In genomic region chr16:23068337-23068736, GRCh38 we compare ENCODE assay signal across 29 cellular contexts.
"Had no signal": no experiment of that assay in that cellular context is flagged by ENCODE, and none has a peak within 500 bp of the region (broad histone marks: within the 10 kb centered on the region; RNA-seq: fewer than 3 reads in every experiment).

No MANE protein-coding gene starts in this region.

- H3K9me3 ChIP-seq: colonic mucosa, esophagus muscularis mucosa, esophagus squamous epithelium, gastrocnemius medialis, gastroesophageal sphincter, heart left ventricle, heart right ventricle had no signal

- H3K4me1 Mint-ChIP-seq: endodermal cell had no signal

- ATAC-seq: effector memory CD8-positive, alpha-beta T cell; esophagus mucosa; foreskin keratinocyte; gastrocnemius medialis; gastroesophageal sphincter; heart left ventricle; heart right ventricle had no signal

- DNase-seq: colonic mucosa; cortex of kidney; dermis blood vessel endothelial cell; dorsolateral prefrontal cortex; effector CD4-positive, alpha-beta T cell; effector CD8-positive, alpha-beta T cell; effector memory CD4-positive, alpha-beta T cell; effector memory CD8-positive, alpha-beta T cell; endodermal cell; erythroblast; esophagus squamous epithelium; foreskin fibroblast; foreskin keratinocyte; foreskin melanocyte; gastrocnemius medialis; glutamatergic neuron; head of caudate nucleus; heart left ventricle; heart right ventricle had no signal

- FAIRE-seq: colon, endometrium, endothelial cell of umbilical vein, frontal cortex had no signal

- H3K4me1 ChIP-seq: colonic mucosa had no signal

- H3K27ac Mint-ChIP-seq: dendritic cell treated with granulocyte-macrophage colony-stimulating factor and Interleukin-4, amounts not matched to agents 40 ng/mL and 50 ng/mL, for 4 days; effector memory CD8-positive, alpha-beta T cell had no signal

- H3K27ac ChIP-seq: colonic mucosa, coronary artery, epithelial cell of prostate, esophagus muscularis mucosa, esophagus squamous epithelium, foreskin keratinocyte, gastrocnemius medialis, heart left ventricle, heart right ventricle had no signal

- H3K27me3 ChIP-seq: colonic mucosa, dorsolateral prefrontal cortex, esophagus muscularis mucosa, esophagus squamous epithelium, foreskin keratinocyte, gastrocnemius medialis, gastroesophageal sphincter, heart left ventricle, heart right ventricle had no signal

- H3K9me3 Mint-ChIP-seq: dendritic cell treated with granulocyte-macrophage colony-stimulating factor and Interleukin-4, amounts not matched to agents 40 ng/mL and 50 ng/mL, for 4 days; effector memory CD8-positive, alpha-beta T cell; endodermal cell had no signal

- H3K36me3 ChIP-seq: colonic mucosa had no signal

- H3K4me3 ChIP-seq: colonic mucosa, coronary artery, dorsolateral prefrontal cortex, esophagus muscularis mucosa, esophagus squamous epithelium, gastrocnemius medialis, gastroesophageal sphincter, heart left ventricle, heart right ventricle had no signal

- H3K4me3 Mint-ChIP-seq: dendritic cell treated with granulocyte-macrophage colony-stimulating factor and Interleukin-4, amounts not matched to agents 40 ng/mL and 50 ng/mL, for 4 days; effector memory CD8-positive, alpha-beta T cell; endodermal cell had no signal
